Comparison of ENCODE assay signal across 5 cellular contexts in the genomic region with DNA sequence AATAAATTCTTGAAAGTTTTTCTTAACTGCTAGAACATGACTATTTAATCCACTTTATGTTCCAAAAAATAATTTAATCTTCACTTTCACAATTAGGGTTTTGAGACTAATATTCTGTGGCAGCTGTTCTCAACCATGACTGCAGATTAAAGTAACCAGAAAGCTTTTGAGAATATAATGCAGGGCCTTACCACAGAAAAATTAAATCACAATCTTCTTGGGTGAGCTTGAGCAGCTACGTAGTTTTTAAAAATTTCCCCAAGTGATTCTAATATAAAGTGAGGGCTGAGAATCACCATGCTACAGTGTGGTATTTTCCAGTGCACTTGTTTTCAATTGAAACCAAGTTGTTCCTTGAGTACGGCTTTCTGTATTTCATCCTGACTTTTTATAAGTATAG.
"Had no signal": no experiment of that assay in that cellular context is flagged by ENCODE, and none has a peak within 500 bp of the region (broad histone marks: within the 10 kb centered on the region; RNA-seq: fewer than 3 reads in every experiment).

No MANE protein-coding gene starts in this region.

- DNase-seq: IMR-90, KBM-7 had no signal

- ATAC-seq: HepG2, K562 had no signal

- H3K4me3 ChIP-seq: K562 had no signal

- H3K27ac ChIP-seq: HL-60 had no signal
